8 cellular contexts compared by ENCODE assay signal in genomic region chr12:122078141-122079037, GRCh38. TPM values are rescaled to one million over a fixed set of nuclear protein-coding genes. Genes with fewer than 3 reads are reported as not detected.
DNase-seq lines count a peak whose midpoint lies in the region; ATAC-seq and TF ChIP-seq lines count a peak whose summit lies in the region.

MLXIP (plus strand) TSS chr12:122078756; CDS start chr12:122078854, 98 bp downstream.

- peak within 1 kb of the TSS; percentile 73 to 91 for H3K27ac Mint-ChIP-seq in activated naive CD4-positive, alpha-beta T cell treated with anti-CD3 and anti-CD28 coated beads, Interleukin-2, amount 50 U/mL, for 72 hours

- TF ChIP-seq EP300 in ovary (IDR thresholded peaks at IDR 0.05), result no peak

- ATAC-seq in HG02571 (IDR thresholded peaks at IDR 0.05; ENCODE audit: unreplicated experiment), result peak; percentile 70
- ATAC-seq in activated naive CD4-positive, alpha-beta T cell treated with anti-CD3 and anti-CD28 coated beads, Interleukin-2, amount 50 U/mL, for 72 hours, result peak; percentile 67 to 78

- 0 to 1% (median 1%) methylated on average over 74 to 113 of the region's 114 CpGs for WGBS in ovary, 3 donors
- 5 to 26% methylated on average over 7 to 29 of the region's 114 CpGs for WGBS in thyroid gland, 2 donors

- no peaks in the 10 kb centered on the region for H3K9me3 Mint-ChIP-seq in activated naive CD4-positive, alpha-beta T cell treated with anti-CD3 and anti-CD28 coated beads, Interleukin-2, amount 50 U/mL, for 72 hours

- TF ChIP-seq POLR2A in ovary (IDR thresholded peaks at IDR 0.05), result peak; percentile 97
- peak; percentile 96 to 98 for TF ChIP-seq POLR2A in thyroid gland (IDR thresholded peaks at IDR 0.05)

- peaks cover 8% of the 10 kb centered on the region for H3K4me1 ChIP-seq in ovary (ENCODE audit: insufficient read depth)
- peaks cover 41 to 45% of the 10 kb centered on the region in 2 donors for H3K4me1 ChIP-seq in thyroid gland

- no peaks in the 10 kb centered on the region for H3K9me3 ChIP-seq in ovary
- no peaks in the 10 kb centered on the region for H3K9me3 ChIP-seq in thyroid gland

- intact Hi-C loops in ovary (cut with DNase I), result no loop called here
- intact Hi-C loops in thyroid gland (cut with DNase I), result no loop called here

- peaks cover 12 to 15% of the 10 kb centered on the region in 2 donors for H3K36me3 Mint-ChIP-seq in activated naive CD4-positive, alpha-beta T cell treated with anti-CD3 and anti-CD28 coated beads, Interleukin-2, amount 50 U/mL, for 72 hours

- DNase-seq in GM06990 (ENCODE audit: extremely low read depth, insufficient read length) (peak; percentile 93), NCI-H1092 (lab: John Stamatoyannopoulos, UW) (peak; percentile 84), SKM-1 (lab: John Stamatoyannopoulos, UW; ENCODE audit: unreplicated experiment) (peak; percentile 44), glomerular visceral epithelial cell (ENCODE audit: extremely low spot score) (peak; percentile 92), ovary (peak; percentile 94 to 96 (median 96)), thyroid gland (peak; percentile 94)
- DNase-seq in activated naive CD4-positive, alpha-beta T cell treated with anti-CD3 and anti-CD28 coated beads, Interleukin-2, amount 50 U/mL, for 72 hours (ENCODE audit: low spot score in 2 of 2), result peak; percentile 89 to 91

- no peaks in the 10 kb centered on the region for H3K36me3 ChIP-seq in GM06990 (ENCODE audit: control insufficient read depth, insufficient read depth, low read length)
- H3K36me3 ChIP-seq in ovary, result no peaks in the 10 kb centered on the region
- H3K36me3 ChIP-seq in thyroid gland, result no peaks in the 10 kb centered on the region

- peak within 1 kb of the TSS; percentile 59 for H3K4me3 ChIP-seq in GM06990 (replicated peaks; ENCODE audit: low read depth, low read length)
- H3K4me3 ChIP-seq in ovary, result peak within 1 kb of the TSS; percentile 64
- peak within 1 kb of the TSS; percentile 48 to 80 (median 76) for H3K4me3 ChIP-seq in thyroid gland (replicated peaks in 1 of 3)

- TF ChIP-seq CTCF in GM06990 (IDR thresholded peaks at IDR 0.05; ENCODE audit: insufficient read depth, low read length, poor library complexity, severe bottlenecking) (no peak), ovary (IDR thresholded peaks at IDR 0.05) (peak in 1 of 3 donors; percentile 14), thyroid gland (IDR thresholded peaks at IDR 0.05) (no peak)

- H3K27me3 ChIP-seq in GM06990 (replicated peaks; ENCODE audit: control insufficient read depth, insufficient read depth, low read length) (no peaks in the 10 kb centered on the region), ovary (no peaks in the 10 kb centered on the region), thyroid gland (no peaks in the 10 kb centered on the region)

- H3K27ac ChIP-seq in ovary (peak within 1 kb of the TSS; percentile 26 to 70), thyroid gland (peak within 1 kb of the TSS; percentile 77 to 83 (median 82))

RNA-seq across cellular contexts. Expression of gene MLXIP, which starts in this region (rescaled TPM):
- 10 to 100 TPM; 34.9 to 36.0 TPM for total RNA-seq in activated naive CD4-positive, alpha-beta T cell treated with anti-CD3 and anti-CD28 coated beads, Interleukin-2, amount 50 U/mL, for 72 hours
- 100 to 1,000 TPM in 2 of 7 donors, 10 to 100 TPM in 5; 23.2 to 111 (median 85.9) TPM for total RNA-seq in ovary
- polyA plus RNA-seq in ovary, result 10 to 100 TPM; 34.0 to 43.7 TPM
- 10 to 100 TPM; 34.0 to 70.1 (median 46.2) TPM for total RNA-seq in thyroid gland

Comparison
In these comparisons a context has a peak if more than half of its experiments do, and no peak if none do; other contexts are left out.
1. Peak in every context shown above with its lines: DNase-seq, ATAC-seq, H3K4me3 ChIP-seq and H3K27ac ChIP-seq.
2. DNase-seq: peak in every context shown above with its lines; median percentile 96 in ovary; 94 in thyroid gland; 93 in GM06990; 92 in glomerular visceral epithelial cell; 90 in activated naive CD4-positive, alpha-beta T cell treated with anti-CD3 and anti-CD28 coated beads, Interleukin-2, amount 50 U/mL, for 72 hours; 84 in NCI-H1092; 44 in SKM-1.